In genomic region chr5:72378636-72379289, GRCh38 we compare ENCODE assay signal across 1 cellular context.
A peak's percentile ranks its signal among the peaks of the same experiment; 100 is the strongest.
TF ChIP-seq lines count a peak whose summit lies in the region.

No MANE protein-coding gene starts in this region.

TF ChIP-seq in GM12878, 131 proteins besides CTCF, POLR2A, EP300 and RAD21 (continued from another document):
- no peak for TF ChIP-seq PRDM15 (CRISPR knock-in tag; IDR thresholded peaks at IDR 0.05)
- no peak for TF ChIP-seq EED (IDR thresholded peaks at IDR 0.05; ENCODE audit: low read depth)
- no peak for TF ChIP-seq MLLT1 (IDR thresholded peaks at IDR 0.05)
- peak; percentile 60; the same call in 1 of the 2 replicates for TF ChIP-seq YY1 (IDR thresholded peaks at IDR 0.05; ENCODE audit: low read depth, low read length)
- TF ChIP-seq NKRF (conservative IDR thresholded peaks at IDR 0.05) = no peak
- no peak for TF ChIP-seq ATF7 (IDR thresholded peaks at IDR 0.05; ENCODE audit: low read depth)
- TF ChIP-seq RAD51 (IDR thresholded peaks at IDR 0.05) = peak; percentile 18; the same call in 1 of the 2 replicates
- TF ChIP-seq ZNF24 (IDR thresholded peaks at IDR 0.05) = no peak
- no peak for TF ChIP-seq HCFC1 (IDR thresholded peaks at IDR 0.05; ENCODE audit: low read length)
- 0 out of 2 replicates have a peak, but pooled peaks have one; percentile 18 for TF ChIP-seq ATF3 (IDR thresholded peaks at IDR 0.05; ENCODE audit: borderline replicate concordance, extremely low read depth, low read depth, low read length)
- no peak for TF ChIP-seq BHLHE40 (IDR thresholded peaks at IDR 0.05; ENCODE audit: borderline replicate concordance in 1 of 2, low read depth in 2 of 2, low read length in 1 of 2)
